In genomic region chr5:171893290-171893890, GRCh38 we compare ENCODE assay signal across 11 cellular contexts.
DNase-seq lines count a peak whose midpoint lies in the region; TF ChIP-seq lines count a peak whose summit lies in the region.
"Had no signal": no experiment of that assay in that cellular context is flagged by ENCODE, and none has a peak within 500 bp of the region (broad histone marks: within the 10 kb centered on the region; RNA-seq: fewer than 3 reads in every experiment).

No MANE protein-coding gene starts in this region.

- peaks cover 16% of the 10 kb centered on the region for H3K4me1 Mint-ChIP-seq in mesothelial cell of epicardium

- no peaks in the 10 kb centered on the region for H3K27me3 Mint-ChIP-seq in mesothelial cell of epicardium (ENCODE audit: low read depth)

- no peak for TF ChIP-seq CTCF in mesothelial cell of epicardium (IDR thresholded peaks at IDR 0.05; ENCODE audit: unreplicated experiment)

- H3K4me3 Mint-ChIP-seq in mesothelial cell of epicardium: no peak overlapping the region

- no peak overlapping the region for H3K27ac Mint-ChIP-seq in mesothelial cell of epicardium

- peaks cover 17% of the 10 kb centered on the region for H3K36me3 Mint-ChIP-seq in mesothelial cell of epicardium

- DNase-seq in DMS 273 (lab: John Stamatoyannopoulos, UW; ENCODE audit: unreplicated experiment) (peak; percentile 38), DMS 273 treated with DMSO at 0.1 percent for 48 hours (lab: John Stamatoyannopoulos, UW) (no peak), HCEC 1CT (peak; percentile 31), astrocyte of the hippocampus (ENCODE audit: low read depth, low spot score) (peak; percentile 58), myocyte (ENCODE audit: low read depth) (peak; percentile 79), mesothelial cell of epicardium (ENCODE audit: low spot score in 2 of 2, unreplicated experiment in 2 of 2) (no peak), NCI-H2171 treated with DMSO at 0.1 percent for 48 hours (lab: John Stamatoyannopoulos, UW) (no peak), putamen (ENCODE audit: low spot score) (no peak)
- DNase-seq: aorta, NCI-H2081 treated with DMSO at 0.1 percent for 48 hours, PC-3 had no signal

- H3K9me3 Mint-ChIP-seq in mesothelial cell of epicardium: no peaks in the 10 kb centered on the region

Comparison
In these comparisons a context has a peak if more than half of its experiments do, and no peak if none do; other contexts are left out.
1. DNase-seq: peak in DMS 273 (single experiment), HCEC 1CT (single experiment), astrocyte of the hippocampus (single experiment) and myocyte (single experiment); none in DMS 273 treated with DMSO at 0.1 percent for 48 hours (single experiment), mesothelial cell of epicardium (0 of 2), NCI-H2171 treated with DMSO at 0.1 percent for 48 hours (single experiment) and putamen (single experiment).